9 cellular contexts compared by ENCODE assay signal in the genomic region with DNA sequence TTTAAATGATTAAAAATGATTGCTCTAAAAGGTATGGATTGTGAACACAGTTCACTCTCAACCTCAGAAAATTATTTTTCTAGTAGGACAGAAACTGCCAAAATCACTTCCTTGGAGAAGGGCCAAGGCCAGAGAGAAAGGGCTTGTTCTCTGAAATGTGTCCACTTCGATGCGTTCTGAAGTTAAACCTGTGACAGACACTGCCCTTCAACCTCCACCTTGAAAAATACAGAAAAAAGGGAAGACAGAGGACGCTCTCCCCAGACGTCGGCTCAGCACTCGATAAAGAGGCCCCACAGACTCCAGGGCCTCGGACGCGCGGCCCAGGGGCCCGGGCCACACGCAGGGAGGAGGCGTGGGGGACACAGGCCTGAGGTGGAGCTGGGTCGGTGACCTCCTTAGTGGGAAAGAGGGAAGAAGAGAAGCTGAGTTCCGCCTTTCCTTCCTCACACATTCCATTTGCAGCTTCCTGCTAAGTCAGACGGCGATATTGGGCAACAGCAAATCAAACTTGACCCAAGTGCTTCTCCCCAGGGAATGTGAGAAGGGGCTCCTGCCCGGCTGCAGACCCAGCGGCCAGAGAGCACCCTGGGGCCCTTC.
DNase-seq lines count a peak whose midpoint lies in the region; ATAC-seq and TF ChIP-seq lines count a peak whose summit lies in the region.
"Had no signal": no experiment of that assay in that cellular context is flagged by ENCODE, and none has a peak within 500 bp of the region (broad histone marks: within the 10 kb centered on the region; RNA-seq: fewer than 3 reads in every experiment).

No MANE protein-coding gene starts in this region.

- H3K9me3 ChIP-seq in HUES6 (ENCODE audit: control insufficient read depth, insufficient read depth, low read depth, low read length) (no peaks in the 10 kb centered on the region), mucosa of stomach (ENCODE audit: control insufficient read depth, low read length) (no peaks in the 10 kb centered on the region)

- no peak for ATAC-seq in HG03097 (IDR thresholded peaks at IDR 0.05; ENCODE audit: low FRiP score, unreplicated experiment)

- DNase-seq in choroid plexus epithelial cell (ENCODE audit: low read depth) (peak; percentile 75), NCI-H82 treated with DMSO at 0.1 percent for 48 hours (lab: John Stamatoyannopoulos, UW; ENCODE audit: unreplicated experiment) (no peak), NCI-H2029 (lab: John Stamatoyannopoulos, UW) (no peak)
- no peak for DNase-seq in activated effector memory CD4-positive, alpha-beta T cell treated with Interleukin-2 at 50 U/mL for 16 hours
- DNase-seq: effector CD8-positive, alpha-beta T cell had no signal

- H3K4me1 ChIP-seq in ACC112 (ENCODE audit: control insufficient read depth, insufficient read depth, low read length, unreplicated experiment) (peaks cover 47% of the 10 kb centered on the region), HUES6 (ENCODE audit: control insufficient read depth, insufficient read depth, low read length) (peaks cover 27% of the 10 kb centered on the region), mucosa of stomach (ENCODE audit: control insufficient read depth, insufficient read depth, low read length) (peaks cover 51% of the 10 kb centered on the region)

- H3K27me3 ChIP-seq in ACC112 (ENCODE audit: insufficient read depth, low read length) (no peaks in the 10 kb centered on the region), HUES6 (ENCODE audit: control insufficient read depth, insufficient read depth, low read length) (no peaks in the 10 kb centered on the region), mucosa of stomach (ENCODE audit: control insufficient read depth, insufficient read depth, low read length) (no peaks in the 10 kb centered on the region)

- H3K27ac ChIP-seq in ACC112 (ENCODE audit: low read depth, low read length): peak overlapping the region; percentile 98
- peak overlapping the region; percentile 53; the same call in 1 of the 2 replicates for H3K27ac ChIP-seq in HUES6 (ENCODE audit: low read depth, low read length)

- no peak overlapping the region for H2AFZ ChIP-seq in ACC112 (ENCODE audit: low read length, unreplicated experiment)

- H3K79me2 ChIP-seq in ACC112 (ENCODE audit: control insufficient read depth, insufficient read depth, low read length, unreplicated experiment): peaks cover 48% of the 10 kb centered on the region

- H3K9ac ChIP-seq in HUES6 (ENCODE audit: low read length): peak overlapping the region; percentile 26
- peak overlapping the region; percentile 41 for H3K9ac ChIP-seq in mucosa of stomach (ENCODE audit: low read length)

- H3K4me3 ChIP-seq in ACC112 (ENCODE audit: low read depth, low read length) (peak overlapping the region; percentile 47; the same call in 1 of the 2 replicates), HUES6 (ENCODE audit: low read depth, low read length) (no peak overlapping the region), choroid plexus epithelial cell (ENCODE audit: low read depth, low read length) (no peak overlapping the region), mucosa of stomach (ENCODE audit: low read length) (no peak overlapping the region)

- peak; percentile 12 for TF ChIP-seq CTCF in choroid plexus epithelial cell (conservative IDR thresholded peaks at IDR 0.05; ENCODE audit: low read depth, low read length)

- H3K36me3 ChIP-seq in ACC112 (ENCODE audit: insufficient read depth, low read length): peaks cover 19% of the 10 kb centered on the region; the same call in 1 of the 2 replicates
- 0 out of 2 replicates have a peak, but pooled peaks cover 3% of the 10 kb centered on the region for H3K36me3 ChIP-seq in HUES6 (ENCODE audit: control insufficient read depth, insufficient read depth, low read length)
- H3K36me3 ChIP-seq in mucosa of stomach (ENCODE audit: control insufficient read depth, insufficient read depth, low read length): no peaks in the 10 kb centered on the region
